In genomic region chr19:751501-752341, GRCh38 we compare ENCODE assay signal across 9 cellular contexts. TPM values are rescaled to one million over a fixed set of nuclear protein-coding genes. Genes with fewer than 3 reads are reported as not detected.
DNase-seq lines count a peak whose midpoint lies in the region; ATAC-seq and TF ChIP-seq lines count a peak whose summit lies in the region.
"Had no signal": no experiment of that assay in that cellular context is flagged by ENCODE, and none has a peak within 500 bp of the region (broad histone marks: within the 10 kb centered on the region; RNA-seq: fewer than 3 reads in every experiment).

No MANE protein-coding gene starts in this region.

- no peaks in the 10 kb centered on the region for H3K4me1 ChIP-seq in right atrium auricular region

- H3K4me3 ChIP-seq in right atrium auricular region: no peak overlapping the region

- no peak for ATAC-seq in GM19351 (IDR thresholded peaks at IDR 0.05; ENCODE audit: unreplicated experiment)
- no peak for ATAC-seq in CD4-positive, alpha-beta T cell (ENCODE audit: poor library complexity)

- H3K27me3 Mint-ChIP-seq in CD4-positive, alpha-beta T cell: no peaks in the 10 kb centered on the region

- H3K4me3 Mint-ChIP-seq in CD4-positive, alpha-beta T cell: no peak overlapping the region
- H3K4me3 Mint-ChIP-seq: activated T-helper 1 cell treated with anti-CD3 and anti-CD28 coated beads, Interleukin-12 subunit alpha, Interleukin-12 subunit beta, Interleukin-2, Interleukin-4 antibody, amounts not matched to agents 30 ng/mL and 10 ng/mL and 1 ng/mL, durations not matched to agents 14 hours and 24 hours and 36 hours had no signal

- H3K9me3 Mint-ChIP-seq in CD4-positive, alpha-beta T cell: no peaks in the 10 kb centered on the region
- H3K9me3 Mint-ChIP-seq: activated T-helper 1 cell treated with anti-CD3 and anti-CD28 coated beads, Interleukin-12 subunit alpha, Interleukin-12 subunit beta, Interleukin-2, Interleukin-4 antibody, amounts not matched to agents 30 ng/mL and 10 ng/mL and 1 ng/mL, durations not matched to agents 14 hours and 24 hours and 36 hours had no signal

- H3K27ac ChIP-seq in right atrium auricular region: no peak overlapping the region
- H3K27ac ChIP-seq in CD4-positive, alpha-beta T cell (ENCODE audit: low read depth, low read length): no peak overlapping the region

- H3K36me3 Mint-ChIP-seq in CD4-positive, alpha-beta T cell (ENCODE audit: low read depth): no peaks in the 10 kb centered on the region

- no peaks in the 10 kb centered on the region for H3K27me3 ChIP-seq in right atrium auricular region
- no peaks in the 10 kb centered on the region for H3K27me3 ChIP-seq in CD4-positive, alpha-beta T cell (ENCODE audit: control insufficient read depth, insufficient read depth, low read length)

- H3K27ac Mint-ChIP-seq in CD4-positive, alpha-beta T cell: no peak overlapping the region
- H3K27ac Mint-ChIP-seq: activated T-helper 1 cell treated with anti-CD3 and anti-CD28 coated beads, Interleukin-12 subunit alpha, Interleukin-12 subunit beta, Interleukin-2, Interleukin-4 antibody, amounts not matched to agents 30 ng/mL and 10 ng/mL and 1 ng/mL, durations not matched to agents 14 hours and 24 hours and 36 hours had no signal

- intact Hi-C loops in CD4-positive, alpha-beta T cell (cut with DNase I, micrococcal nuclease): no loop called here

- CTCF ChIA-PET in CD4-positive, alpha-beta T cell (lab: Charles Lee): no interaction called here

- peaks cover 3% of the 10 kb centered on the region for H3K36me3 ChIP-seq in right atrium auricular region

- DNase-seq in HPDE6-E6E7 (ENCODE audit: extremely low spot score): peak; percentile 98
- peak; percentile 75 for DNase-seq in T1000 (lab: John Stamatoyannopoulos, UW)
- DNase-seq in right atrium auricular region (ENCODE audit: low spot score): peak; percentile 64
- DNase-seq in stromal cell of bone marrow (ENCODE audit: low read depth): peak; percentile 85
- no peak for DNase-seq in stimulated activated naive CD4-positive, alpha-beta T cell (lab: John Stamatoyannopoulos, UW)
- DNase-seq in CD4-positive, alpha-beta T cell: no peak
- DNase-seq: hippocampal formation had no signal

- no peak for TF ChIP-seq CTCF in right atrium auricular region (IDR thresholded peaks at IDR 0.05)
- no peak for TF ChIP-seq CTCF in CD4-positive, alpha-beta T cell (IDR thresholded peaks at IDR 0.05)

- POLR2A ChIA-PET in CD4-positive, alpha-beta T cell (lab: Charles Lee): no interaction called here

- no peaks in the 10 kb centered on the region for H3K4me1 Mint-ChIP-seq in CD4-positive, alpha-beta T cell (ENCODE audit: low read depth)

- peaks cover 8 to 12% of the 10 kb centered on the region in 2 donors for H3K9me3 ChIP-seq in right atrium auricular region
- H3K9me3 ChIP-seq in CD4-positive, alpha-beta T cell (ENCODE audit: control insufficient read depth, low read length): peaks cover 10% of the 10 kb centered on the region

RNA-seq across cellular contexts. Expression of gene MISP, which starts 0.8 kb away (rescaled TPM):
- 1 to 10 TPM in 1 of 2 donors, under 1 TPM in 1; 0.96 to 1.5 TPM for total RNA-seq in right atrium auricular region
- not detected for total RNA-seq in CD4-positive, alpha-beta T cell
- total RNA-seq: activated T-helper 1 cell treated with anti-CD3 and anti-CD28 coated beads, Interleukin-12 subunit alpha, Interleukin-12 subunit beta, Interleukin-2, Interleukin-4 antibody, amounts not matched to agents 30 ng/mL and 10 ng/mL and 1 ng/mL, durations not matched to agents 14 hours and 24 hours and 36 hours had no signal

RNA-seq across cellular contexts. Expression of gene PALM, which starts 43.0 kb away (rescaled TPM):
- total RNA-seq in right atrium auricular region: 10 to 100 TPM; 28.7 to 64.9 TPM
- not detected for total RNA-seq in CD4-positive, alpha-beta T cell

RNA-seq across cellular contexts. Expression of gene PTBP1, which starts 45.5 kb away (rescaled TPM):
- 10 to 100 TPM; 49.4 to 73.9 TPM for total RNA-seq in right atrium auricular region
- total RNA-seq in CD4-positive, alpha-beta T cell: 100 to 1,000 TPM; 246 to 252 TPM

RNA-seq across cellular contexts. Expression of gene PRSS57, which starts 56.5 kb away (rescaled TPM):
- not detected for total RNA-seq in right atrium auricular region
- total RNA-seq in CD4-positive, alpha-beta T cell: not detected
- total RNA-seq: activated T-helper 1 cell treated with anti-CD3 and anti-CD28 coated beads, Interleukin-12 subunit alpha, Interleukin-12 subunit beta, Interleukin-2, Interleukin-4 antibody, amounts not matched to agents 30 ng/mL and 10 ng/mL and 1 ng/mL, durations not matched to agents 14 hours and 24 hours and 36 hours had no signal

Comparison
In these comparisons a context has a peak if more than half of its experiments do, and no peak if none do; other contexts are left out.
1. DNase-seq: peak in HPDE6-E6E7 (single experiment), T1000 (single experiment), right atrium auricular region (single experiment) and stromal cell of bone marrow (single experiment); none in stimulated activated naive CD4-positive, alpha-beta T cell (0 of 6) and CD4-positive, alpha-beta T cell (0 of 10).
2. RNA of gene PALM, which starts 43.0 kb away (total RNA-seq): 28.7 to 64.9 TPM in right atrium auricular region; not detected in CD4-positive, alpha-beta T cell; every median in the first group is over 10 times any median in the second.